20 cellular contexts compared by ENCODE assay signal in genomic region chr21:44492572-44493385, GRCh38. TPM values are rescaled to one million over a fixed set of nuclear protein-coding genes. Genes with fewer than 3 reads are reported as not detected.
"Had no signal": no experiment of that assay in that cellular context is flagged by ENCODE, and none has a peak within 500 bp of the region (broad histone marks: within the 10 kb centered on the region; RNA-seq: fewer than 3 reads in every experiment).

No MANE protein-coding gene starts in this region.

- FAIRE-seq: colon, pancreas had no signal

- DNase-seq: activated CD4-positive, alpha-beta memory T cell treated with anti-CD3 and anti-CD28 coated beads, Interleukin-2, amount 10 ng/mL, durations not matched to agents 7 days and 5 days; activated CD4-positive, alpha-beta T cell treated with anti-CD3 and anti-CD28 coated beads for 1 hour; anterior cingulate cortex; effector CD4-positive, alpha-beta T cell; erythroblast; hippocampal formation; pancreas; stimulated activated CD4-positive, alpha-beta T cell treated with anti-CD3 and anti-CD28 coated beads, Interleukin-15, amount 100 ng/mL, for 24 hours; stimulated activated CD4-positive, alpha-beta T cell treated with anti-CD3 and anti-CD28 coated beads, Interleukin-4, amount 100 ng/mL, for 24 hours; stimulated activated naive CD8-positive, alpha-beta T cell treated with anti-CD3 and anti-CD28 coated beads, Interleukin-15, amount 100 ng/mL, for 72 hours; testis had no signal

- H3K4me3 ChIP-seq: cardiac muscle cell, pancreas, testis had no signal

- H3K36me3 ChIP-seq: cardiac muscle cell, pancreas had no signal

- ATAC-seq: pancreas; stimulated activated naive CD8-positive, alpha-beta T cell treated with anti-CD3 and anti-CD28 coated beads, Interleukin-15, amount 100 ng/mL, for 72 hours had no signal

- H3K27me3 ChIP-seq: cardiac muscle cell, pancreas, testis had no signal

- H3K27ac ChIP-seq: cardiac muscle cell, pancreas, testis had no signal

- H3K4me1 ChIP-seq: pancreas, testis had no signal

- H3K9me3 ChIP-seq: pancreas, testis had no signal

RNA-seq across cellular contexts. Expression of gene LRRC3, which starts 37.5 kb away (rescaled TPM):
- total RNA-seq: myocyte had no signal

RNA-seq across cellular contexts. Expression of gene KRTAP10-1, which starts 47.2 kb away (rescaled TPM):
- total RNA-seq: activated CD4-positive, alpha-beta memory T cell treated with anti-CD3 and anti-CD28 coated beads, Interleukin-2, amount 10 ng/mL, durations not matched to agents 7 days and 5 days; activated T-helper 1 cell treated with anti-CD3 and anti-CD28 coated beads, Interleukin-12 subunit alpha, Interleukin-12 subunit beta, Interleukin-2, Interleukin-4 antibody, amounts not matched to agents 30 ng/mL and 10 ng/mL and 1 ng/mL, durations not matched to agents 14 hours and 24 hours and 36 hours; cardiac muscle cell; kidney epithelial cell; liver; myocyte; neural crest cell; pancreas; renal cortical epithelial cell; testis; urinary bladder had no signal
- polyA plus RNA-seq: cardiac muscle cell, liver, pancreas, urinary bladder had no signal

RNA-seq across cellular contexts. Expression of gene KRTAP10-2, which starts 58.5 kb away (rescaled TPM):
- total RNA-seq: activated CD4-positive, alpha-beta memory T cell treated with anti-CD3 and anti-CD28 coated beads, Interleukin-2, amount 10 ng/mL, durations not matched to agents 7 days and 5 days; activated T-helper 1 cell treated with anti-CD3 and anti-CD28 coated beads, Interleukin-12 subunit alpha, Interleukin-12 subunit beta, Interleukin-2, Interleukin-4 antibody, amounts not matched to agents 30 ng/mL and 10 ng/mL and 1 ng/mL, durations not matched to agents 14 hours and 24 hours and 36 hours; cardiac muscle cell; kidney epithelial cell; liver; myocyte; neural crest cell; pancreas; renal cortical epithelial cell; testis; urinary bladder had no signal
- polyA plus RNA-seq: liver, pancreas, urinary bladder had no signal
